Comparison of ENCODE assay signal across 8 cellular contexts in genomic region chr4:52051615-52052474, GRCh38. TPM values are rescaled to one million over a fixed set of nuclear protein-coding genes. Genes with fewer than 3 reads are reported as not detected.
DNase-seq lines count a peak whose midpoint lies in the region; TF ChIP-seq lines count a peak whose summit lies in the region.

No MANE protein-coding gene starts in this region.

- H2AK5ac ChIP-seq in H9 (ENCODE audit: insufficient read length, low read length) = no peak overlapping the region

- H3K23me2 ChIP-seq in H9 (ENCODE audit: insufficient read length, low read depth, low read length, poor library complexity, severe bottlenecking) = peaks cover 10% of the 10 kb centered on the region

- peak overlapping the region; percentile 74 for H3K4me3 ChIP-seq in left ventricle myocardium inferior

- H2BK5ac ChIP-seq in H9 (ENCODE audit: insufficient read length, low read length) = no peak overlapping the region

- no peak for TF ChIP-seq CTCF in H9 (conservative IDR thresholded peaks at IDR 0.05)
- no peak for TF ChIP-seq CTCF in left ventricle myocardium inferior (IDR thresholded peaks at IDR 0.05; ENCODE audit: borderline replicate concordance)
- TF ChIP-seq CTCF in progenitor cell of endocrine pancreas (IDR thresholded peaks at IDR 0.05; ENCODE audit: unreplicated experiment) = no peak

- no peaks in the 10 kb centered on the region for H3K36me3 Mint-ChIP-seq in activated CD4-positive, alpha-beta T cell treated with anti-CD3 and anti-CD28 coated beads, Interleukin-2, amount 10 ng/mL, durations not matched to agents 7 days and 5 days (ENCODE audit: low read depth)
- H3K36me3 Mint-ChIP-seq in H9 (ENCODE audit: insufficient read depth in 1 of 3, low read depth in 3 of 3) (peaks cover 7 to 9% (median 8%) of the 10 kb centered on the region in 3 experiments; a peak in 6 of 7 replicates), progenitor cell of endocrine pancreas (ENCODE audit: insufficient read depth) (no peaks in the 10 kb centered on the region)

- no peaks in the 10 kb centered on the region for H3K9me3 Mint-ChIP-seq in activated CD4-positive, alpha-beta T cell treated with anti-CD3 and anti-CD28 coated beads, Interleukin-2, amount 10 ng/mL, durations not matched to agents 7 days and 5 days
- H3K9me3 Mint-ChIP-seq in H9 (peaks cover 13 to 14% of the 10 kb centered on the region in 2 experiments), progenitor cell of endocrine pancreas (ENCODE audit: low read depth) (no peaks in the 10 kb centered on the region)

- H3K14ac ChIP-seq in H9 (ENCODE audit: insufficient read depth, low read length) = peak overlapping the region; percentile 80; the same call in 1 of the 2 replicates

- peaks cover 15% of the 10 kb centered on the region for H3K4me1 Mint-ChIP-seq in activated CD4-positive, alpha-beta T cell treated with anti-CD3 and anti-CD28 coated beads, Interleukin-2, amount 10 ng/mL, durations not matched to agents 7 days and 5 days
- H3K4me1 Mint-ChIP-seq in H9 = peaks cover 19 to 34% of the 10 kb centered on the region in 2 experiments
- H3K4me1 Mint-ChIP-seq in progenitor cell of endocrine pancreas (ENCODE audit: low read depth) = peaks cover 6% of the 10 kb centered on the region

- H3K79me2 ChIP-seq in H9 (ENCODE audit: insufficient read depth, low read length) = no peaks in the 10 kb centered on the region

- CTCF ChIA-PET in activated CD4-positive, alpha-beta T cell treated with anti-CD3 and anti-CD28 coated beads, Interleukin-2, amount 10 ng/mL, durations not matched to agents 7 days and 5 days (lab: Charles Lee) = no interaction called here

- no peak overlapping the region for H3K56ac ChIP-seq in H9 (ENCODE audit: insufficient read length, low read depth, low read length)

- peak overlapping the region; percentile 57 for H2AFZ ChIP-seq in H9 (ENCODE audit: low read length)

- H3K27ac ChIP-seq in H9 (ENCODE audit: insufficient read length, low read depth, low read length) (no peak overlapping the region), left ventricle myocardium inferior (replicated peaks) (peak overlapping the region; percentile 74)

- peak overlapping the region; percentile 21 for H3K9ac ChIP-seq in H9 (ENCODE audit: extremely low read depth, insufficient read length, low read length)

- no peak overlapping the region for H4K5ac ChIP-seq in H9 (ENCODE audit: insufficient read length, low read depth, low read length)

- H3K27me3 ChIP-seq in H9 (ENCODE audit: insufficient read depth, low read length) (no peaks in the 10 kb centered on the region; the same call in 1 of the 2 replicates), left ventricle myocardium inferior (ENCODE audit: low read depth) (peaks cover 19% of the 10 kb centered on the region)

- H3K23ac ChIP-seq in H9 (ENCODE audit: insufficient read length, low read depth, low read length) = no peak overlapping the region

- H3K36me3 ChIP-seq in left ventricle myocardium inferior = no peaks in the 10 kb centered on the region

- H3K27ac Mint-ChIP-seq in activated CD4-positive, alpha-beta T cell treated with anti-CD3 and anti-CD28 coated beads, Interleukin-2, amount 10 ng/mL, durations not matched to agents 7 days and 5 days = no peak overlapping the region
- H3K27ac Mint-ChIP-seq in H9 = peak overlapping the region in 1 of 3 experiments; percentile 97; a peak in 2 of 7 replicates
- H3K27ac Mint-ChIP-seq in progenitor cell of endocrine pancreas = peak overlapping the region; percentile 93

- no peaks in the 10 kb centered on the region for H4K20me1 ChIP-seq in H9 (ENCODE audit: control insufficient read depth, insufficient read depth, insufficient read length)

- H3K18ac ChIP-seq in H9 (ENCODE audit: insufficient read length, low read depth, low read length) = peak overlapping the region; percentile 71

- H3K4me1 ChIP-seq in H9 (ENCODE audit: insufficient read depth, low read length) (no peaks in the 10 kb centered on the region), left ventricle myocardium inferior (peaks cover 22% of the 10 kb centered on the region)

- WGBS in H9 (ENCODE audit: extremely low coverage, insufficient read length, low lambda C conversion rate) = no CpG with 5 or more reads among the region's 46 CpGs

- intact Hi-C loops in left ventricle myocardium inferior (cut with micrococcal nuclease) = no loop called here

- no peak overlapping the region for H2BK120ac ChIP-seq in H9 (ENCODE audit: low read depth, low read length, poor library complexity, severe bottlenecking)

- peaks cover 66% of the 10 kb centered on the region for H3K27me3 Mint-ChIP-seq in activated CD4-positive, alpha-beta T cell treated with anti-CD3 and anti-CD28 coated beads, Interleukin-2, amount 10 ng/mL, durations not matched to agents 7 days and 5 days
- peaks cover 22% of the 10 kb centered on the region for H3K27me3 Mint-ChIP-seq in H9 (ENCODE audit: low read depth)
- peaks cover 36% of the 10 kb centered on the region for H3K27me3 Mint-ChIP-seq in progenitor cell of endocrine pancreas

- H3K9me3 ChIP-seq in H9 (ENCODE audit: control insufficient read depth, low read depth, low read length) (no peaks in the 10 kb centered on the region), left ventricle myocardium inferior (replicated peaks) (no peaks in the 10 kb centered on the region)

- H2BK15ac ChIP-seq in H9 (ENCODE audit: low read depth, low read length) = no peak overlapping the region

- POLR2A ChIA-PET in activated CD4-positive, alpha-beta T cell treated with anti-CD3 and anti-CD28 coated beads, Interleukin-2, amount 10 ng/mL, durations not matched to agents 7 days and 5 days (lab: Charles Lee) = no interaction called here

- H3K4me2 ChIP-seq in H9 (ENCODE audit: insufficient read depth, insufficient read length, low read length) = peak overlapping the region; percentile 64

- H3K4me3 Mint-ChIP-seq in activated CD4-positive, alpha-beta T cell treated with anti-CD3 and anti-CD28 coated beads, Interleukin-2, amount 10 ng/mL, durations not matched to agents 7 days and 5 days = peak overlapping the region; percentile 72
- peak overlapping the region; percentile 82 to 85 for H3K4me3 Mint-ChIP-seq in H9
- peak overlapping the region; percentile 85 for H3K4me3 Mint-ChIP-seq in progenitor cell of endocrine pancreas (ENCODE audit: low read depth)

- no peak overlapping the region for H3T11ph ChIP-seq in H9 (ENCODE audit: low read length)

- no peaks in the 10 kb centered on the region for H3K79me1 ChIP-seq in H9 (ENCODE audit: insufficient read depth, low read depth, low read length, poor library complexity, severe bottlenecking)

- no peak overlapping the region for H4K8ac ChIP-seq in H9 (replicated peaks; ENCODE audit: insufficient read length, low read depth, low read length)

- H2BK20ac ChIP-seq in H9 (ENCODE audit: low read depth, low read length, poor library complexity, severe bottlenecking) = no peak overlapping the region

- no peak overlapping the region for H3K4ac ChIP-seq in H9 (ENCODE audit: low read depth, low read length)

- DNase-seq in activated CD4-positive, alpha-beta T cell treated with anti-CD3 and anti-CD28 coated beads, Interleukin-2, amount 10 ng/mL, durations not matched to agents 7 days and 5 days = no peak
- DNase-seq in activated CD4-positive, alpha-beta T cell treated with anti-CD3 and anti-CD28 coated beads for 4 hours = no peak
- DNase-seq in H9 = peak; percentile 94
- peak; percentile 30 for DNase-seq in NCI-H1694 (lab: John Stamatoyannopoulos, UW)
- DNase-seq in amniotic epithelial cell (ENCODE audit: low read depth) = peak; percentile 80
- DNase-seq in left ventricle myocardium inferior = peak; percentile 74
- peak; percentile 60 for DNase-seq in progenitor cell of endocrine pancreas (ENCODE audit: low spot score, unreplicated experiment)
- DNase-seq in cerebellar nuclear complex (lab: John Stamatoyannopoulos, UW) = no peak

- no peak overlapping the region for H2BK12ac ChIP-seq in H9 (ENCODE audit: insufficient read length, low read depth, low read length)

- H4K91ac ChIP-seq in H9 (ENCODE audit: insufficient read length, low read depth, low read length) = no peak overlapping the region

RNA-seq across cellular contexts. Expression of gene SPATA18, which starts 0.7 kb away (rescaled TPM):
- total RNA-seq in activated CD4-positive, alpha-beta T cell treated with anti-CD3 and anti-CD28 coated beads, Interleukin-2, amount 10 ng/mL, durations not matched to agents 7 days and 5 days = under 1 TPM; 0.35 to 0.73 TPM
- 3.9 and 5.5 TPM in 2 replicates for total RNA-seq in H9 (2021)
- 1.6 TPM for total RNA-seq in left ventricle myocardium inferior
- 7.4 and 8.5 TPM in 2 replicates for total RNA-seq in progenitor cell of endocrine pancreas

RNA-seq across cellular contexts. Expression of gene SGCB, which starts 13.7 kb away (rescaled TPM):
- total RNA-seq in activated CD4-positive, alpha-beta T cell treated with anti-CD3 and anti-CD28 coated beads, Interleukin-2, amount 10 ng/mL, durations not matched to agents 7 days and 5 days = 10 to 100 TPM; 14.2 to 15.2 TPM
- 30.4 and 32.3 TPM in 2 replicates for total RNA-seq in H9 (2021)
- 78.8 TPM for total RNA-seq in left ventricle myocardium inferior
- total RNA-seq in progenitor cell of endocrine pancreas = 29.7 and 30.1 TPM in 2 replicates

RNA-seq across cellular contexts. Expression of gene LRRC66, which starts 31.7 kb away (rescaled TPM):
- total RNA-seq in activated CD4-positive, alpha-beta T cell treated with anti-CD3 and anti-CD28 coated beads, Interleukin-2, amount 10 ng/mL, durations not matched to agents 7 days and 5 days = under 1 TPM; 0.12 to 0.27 TPM
- total RNA-seq in H9 (2021) (0.09 TPM in 1 of 2 replicates, not detected in the other), left ventricle myocardium inferior (0.25 TPM), progenitor cell of endocrine pancreas (0.38 and 0.58 TPM in 2 replicates)

Comparison
In these comparisons a context has a peak if more than half of its experiments do, and no peak if none do; other contexts are left out.
1. DNase-seq: peak in H9 (single experiment), NCI-H1694 (single experiment), amniotic epithelial cell (single experiment), left ventricle myocardium inferior (single experiment) and progenitor cell of endocrine pancreas (single experiment); none in activated CD4-positive, alpha-beta T cell treated with anti-CD3 and anti-CD28 coated beads, Interleukin-2, amount 10 ng/mL, durations not matched to agents 7 days and 5 days (single experiment), activated CD4-positive, alpha-beta T cell treated with anti-CD3 and anti-CD28 coated beads for 4 hours (0 of 2) and cerebellar nuclear complex (0 of 2).
2. Peak in every context shown above with its lines, with median percentiles within 50 percentile points of each other: H3K4me3 Mint-ChIP-seq.